Comparison of ENCODE assay signal across 13 cellular contexts in genomic region chr4:83197555-83198235, GRCh38.
A peak's percentile ranks its signal among the peaks of the same experiment; 100 is the strongest.
DNase-seq lines count a peak whose midpoint lies in the region; ATAC-seq and TF ChIP-seq lines count a peak whose summit lies in the region.
"Had no signal": no experiment of that assay in that cellular context is flagged by ENCODE, and none has a peak within 500 bp of the region (broad histone marks: within the 10 kb centered on the region; RNA-seq: fewer than 3 reads in every experiment).

No MANE protein-coding gene starts in this region.

- H3K4me1 ChIP-seq in heart left ventricle (peaks cover 0 to 21% (median 0%) of the 10 kb centered on the region in 12 donors), transverse colon (peaks cover 0 to 36% (median 16%) of the 10 kb centered on the region in 4 donors)

- H3K27ac ChIP-seq in heart left ventricle (peak overlapping the region in 1 of 12 donors; percentile 81), transverse colon (peak overlapping the region; percentile 72 to 89 (median 77))

- H3K9me3 ChIP-seq in heart left ventricle (no peaks in the 10 kb centered on the region), transverse colon (no peaks in the 10 kb centered on the region)

- intact Hi-C loops in heart left ventricle (cut with DNase I) (no loop called here), transverse colon (cut with DNase I; ENCODE audit: low total_unique reads) (no loop called here)

- H3K27me3 ChIP-seq in heart left ventricle (no peaks in the 10 kb centered on the region), transverse colon (no peaks in the 10 kb centered on the region)

- no peak for TF ChIP-seq POLR2A in heart left ventricle (IDR thresholded peaks at IDR 0.05)
- TF ChIP-seq POLR2A in transverse colon (IDR thresholded peaks at IDR 0.05) = peak; percentile 20
- TF ChIP-seq POLR2A in erythroblast (IDR thresholded peaks at IDR 0.05; ENCODE audit: low read length) = no peak

- H3K36me3 ChIP-seq in heart left ventricle (no peaks in the 10 kb centered on the region), transverse colon (no peaks in the 10 kb centered on the region)

- no peak for TF ChIP-seq CTCF in heart left ventricle (IDR thresholded peaks at IDR 0.05)
- TF ChIP-seq CTCF in transverse colon (IDR thresholded peaks at IDR 0.05) = no peak

- WGBS in heart left ventricle, 4 donors = 66 to 69% (median 68%) methylated on average over 10 of the region's 10 CpGs
- WGBS in transverse colon (ENCODE audit: low coverage in 1 of 2), 2 donors = 29 to 49% methylated on average over 5 to 10 of the region's 10 CpGs

- ATAC-seq in HG02973 (IDR thresholded peaks at IDR 0.05; ENCODE audit: unreplicated experiment) = peak; percentile 48
- peak in 3 of 4 donors; percentile 65 to 87 (median 70) for ATAC-seq in heart left ventricle

- no peak for TF ChIP-seq EP300 in transverse colon (IDR thresholded peaks at IDR 0.05; ENCODE audit: low read depth)

- in situ Hi-C loops in transverse colon (cut with MboI; ENCODE audit: low pct_ligation_motif_present in 1 of 4, low pct_unique_long_range_greater_than_20kb in 1 of 4, low sequenced_read_pairs in 3 of 4) = no loop called here

- DNase-seq in SKM-1 treated with dmso at 0.1 percent for 144 hours (lab: John Stamatoyannopoulos, UW; ENCODE audit: unreplicated experiment) (peak; percentile 99), heart left ventricle (peak in 2 of 5 donors; percentile 50 to 57), transverse colon (peak; percentile 80), erythroblast (lab: John Stamatoyannopoulos, UW) (no peak), NCI-H1930 (lab: John Stamatoyannopoulos, UW) (no peak)
- no peak for DNase-seq in activated effector memory CD4-positive, alpha-beta T cell treated with anti-CD3 and anti-CD28 coated beads, Interleukin-2, amount 50 U/mL, for 16 hours
- DNase-seq: Calu3; glutamatergic neuron; HCEC 1CT; NCI-H1436; stimulated activated CD8-positive, alpha-beta memory T cell treated with anti-CD3 and anti-CD28 coated beads, Interleukin-4, amount 100 ng/mL, for 48 hours had no signal

- no peak overlapping the region for H3K4me3 ChIP-seq in heart left ventricle
- no peak overlapping the region for H3K4me3 ChIP-seq in transverse colon
- H3K4me3 ChIP-seq: skin epidermis had no signal

Comparison
In these comparisons a context has a peak if more than half of its experiments do, and no peak if none do; other contexts are left out.
1. DNase-seq: peak in SKM-1 treated with dmso at 0.1 percent for 144 hours (single experiment) and transverse colon (single experiment); none in erythroblast (0 of 2), NCI-H1930 (0 of 2) and activated effector memory CD4-positive, alpha-beta T cell treated with anti-CD3 and anti-CD28 coated beads, Interleukin-2, amount 50 U/mL, for 16 hours (single experiment).